8 cellular contexts compared by ENCODE assay signal in genomic region chr10:117653170-117653515, GRCh38.
DNase-seq lines count a peak whose midpoint lies in the region; ATAC-seq and TF ChIP-seq lines count a peak whose summit lies in the region.

No MANE protein-coding gene starts in this region.

- no peak overlapping the region for H3K9ac ChIP-seq in mesendoderm (ENCODE audit: low read length)

- no peak overlapping the region for H2BK5ac ChIP-seq in mesendoderm (ENCODE audit: low read length)

- H3K4me3 ChIP-seq in upper lobe of left lung (no peak overlapping the region), mesendoderm (ENCODE audit: low read length) (no peak overlapping the region)

- no peak overlapping the region for H4K8ac ChIP-seq in mesendoderm (ENCODE audit: low read depth, low read length)

- no peak overlapping the region for H2BK15ac ChIP-seq in mesendoderm (replicated peaks; ENCODE audit: low read depth)

- no peaks in the 10 kb centered on the region for H3K79me2 ChIP-seq in mesendoderm (ENCODE audit: control insufficient read depth, insufficient read depth, low read length)

- no peaks in the 10 kb centered on the region for H3K27me3 ChIP-seq in upper lobe of left lung
- no peaks in the 10 kb centered on the region for H3K27me3 ChIP-seq in mesendoderm (ENCODE audit: insufficient read depth, low read length, poor library complexity)

- TF ChIP-seq EP300 in upper lobe of left lung (IDR thresholded peaks at IDR 0.05) = no peak

- no peak overlapping the region for H3K4ac ChIP-seq in mesendoderm (ENCODE audit: low read depth, low read length)

- H3K36me3 ChIP-seq in upper lobe of left lung (no peaks in the 10 kb centered on the region), mesendoderm (ENCODE audit: control insufficient read depth, insufficient read depth, low read length) (no peaks in the 10 kb centered on the region)

- no peak overlapping the region for H3K18ac ChIP-seq in mesendoderm (ENCODE audit: low read length)

- no peak overlapping the region for H4K5ac ChIP-seq in mesendoderm (ENCODE audit: low read length)

- H3K23ac ChIP-seq in mesendoderm (ENCODE audit: low read length) = no peak overlapping the region

- peaks cover 0 to 16% (median 3%) of the 10 kb centered on the region in 4 donors for H3K9me3 ChIP-seq in upper lobe of left lung

- no peaks in the 10 kb centered on the region for H3K79me1 ChIP-seq in mesendoderm (ENCODE audit: low read length)

- H2BK120ac ChIP-seq in mesendoderm (ENCODE audit: low read depth, low read length) = no peak overlapping the region

- TF ChIP-seq CTCF in upper lobe of left lung (IDR thresholded peaks at IDR 0.05) = no peak

- TF ChIP-seq POLR2A in upper lobe of left lung (IDR thresholded peaks at IDR 0.05) = no peak

- no peak overlapping the region for H3K4me2 ChIP-seq in mesendoderm (ENCODE audit: low read length)

- peak; percentile 83 for ATAC-seq in GM18508 (IDR thresholded peaks at IDR 0.05; ENCODE audit: insufficient read depth, unreplicated experiment)
- peak; percentile 70 to 90 for ATAC-seq in upper lobe of left lung (ENCODE audit: low FRiP score in 2 of 2)

- no peak overlapping the region for H2AK5ac ChIP-seq in mesendoderm (ENCODE audit: low read length)

- DNase-seq in GOT3 (lab: John Stamatoyannopoulos, UW) (peak; percentile 17), LoVo (ENCODE audit: low spot score) (peak; percentile 86), epithelial cell of prostate (ENCODE audit: low read depth, low spot score) (peak; percentile 83), upper lobe of left lung (no peak), activated gamma-delta T cell treated with Interleukin-2 at 50 U/mL for 16 hours (no peak), NCI-H2107 (lab: John Stamatoyannopoulos, UW) (no peak), mesendoderm (no peak)

- H3K27ac ChIP-seq in epithelial cell of prostate = no peak overlapping the region
- no peak overlapping the region for H3K27ac ChIP-seq in upper lobe of left lung
- no peak overlapping the region for H3K27ac ChIP-seq in mesendoderm (ENCODE audit: low read depth, low read length)

- H3K56ac ChIP-seq in mesendoderm (ENCODE audit: low read length) = no peak overlapping the region

- no peaks in the 10 kb centered on the region for H3K4me1 ChIP-seq in upper lobe of left lung
- no peaks in the 10 kb centered on the region for H3K4me1 ChIP-seq in mesendoderm (ENCODE audit: control insufficient read depth, low read depth, low read length)

Comparison
In these comparisons a context has a peak if more than half of its experiments do, and no peak if none do; other contexts are left out.
1. DNase-seq: peak in GOT3 (single experiment), LoVo (single experiment) and epithelial cell of prostate (single experiment); none in upper lobe of left lung (0 of 2), activated gamma-delta T cell treated with Interleukin-2 at 50 U/mL for 16 hours (single experiment), NCI-H2107 (single experiment) and mesendoderm (single experiment).